In the genomic region with DNA sequence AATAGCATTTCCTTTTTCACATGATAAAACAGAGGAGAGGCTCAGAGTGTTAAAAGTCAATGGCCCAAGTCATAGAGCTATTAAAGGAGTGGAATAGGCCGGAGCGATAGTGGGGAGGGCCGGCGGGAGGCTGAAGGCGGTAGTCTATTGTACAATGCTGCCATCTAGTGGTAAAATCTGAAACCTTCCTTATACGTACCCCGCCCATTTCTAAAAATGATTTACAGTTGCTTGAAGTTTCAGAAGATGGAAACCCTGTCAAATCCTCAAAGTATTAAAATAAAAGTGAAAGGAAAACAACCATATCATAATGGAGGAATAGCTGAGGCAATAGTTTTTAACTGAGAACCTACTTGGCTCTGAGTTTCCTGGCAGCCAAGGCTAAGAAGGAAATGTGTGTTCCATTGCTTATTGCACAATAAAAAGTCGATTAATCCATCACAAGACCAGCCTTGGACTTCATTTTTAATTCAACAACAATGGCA, we compare ENCODE assay signal across 9 cellular contexts.
DNase-seq lines count a peak whose midpoint lies in the region; ATAC-seq and TF ChIP-seq lines count a peak whose summit lies in the region.
"Had no signal": no experiment of that assay in that cellular context is flagged by ENCODE, and none has a peak within 500 bp of the region (broad histone marks: within the 10 kb centered on the region; RNA-seq: fewer than 3 reads in every experiment).

No MANE protein-coding gene starts in this region.

- H3K36me3 Mint-ChIP-seq in activated T-helper 1 cell treated with anti-CD3 and anti-CD28 coated beads, Interleukin-12 subunit alpha, Interleukin-12 subunit beta, Interleukin-2, Interleukin-4 antibody, amounts not matched to agents 30 ng/mL and 10 ng/mL and 1 ng/mL, durations not matched to agents 14 hours and 24 hours and 36 hours (ENCODE audit: low read depth), result no peaks in the 10 kb centered on the region
- no peaks in the 10 kb centered on the region for H3K36me3 Mint-ChIP-seq in progenitor cell of endocrine pancreas (ENCODE audit: insufficient read depth)

- H3K4me3 Mint-ChIP-seq in activated T-helper 1 cell treated with anti-CD3 and anti-CD28 coated beads, Interleukin-12 subunit alpha, Interleukin-12 subunit beta, Interleukin-2, Interleukin-4 antibody, amounts not matched to agents 30 ng/mL and 10 ng/mL and 1 ng/mL, durations not matched to agents 14 hours and 24 hours and 36 hours, result no peak overlapping the region
- no peak overlapping the region for H3K4me3 Mint-ChIP-seq in progenitor cell of endocrine pancreas (ENCODE audit: low read depth)
- H3K4me3 Mint-ChIP-seq: dendritic cell treated with granulocyte-macrophage colony-stimulating factor and Interleukin-4, amounts not matched to agents 40 ng/mL and 50 ng/mL, for 4 days had no signal

- no peaks in the 10 kb centered on the region for H3K9me3 Mint-ChIP-seq in activated T-helper 1 cell treated with anti-CD3 and anti-CD28 coated beads, Interleukin-12 subunit alpha, Interleukin-12 subunit beta, Interleukin-2, Interleukin-4 antibody, amounts not matched to agents 30 ng/mL and 10 ng/mL and 1 ng/mL, durations not matched to agents 14 hours and 24 hours and 36 hours
- H3K9me3 Mint-ChIP-seq in progenitor cell of endocrine pancreas (ENCODE audit: low read depth), result no peaks in the 10 kb centered on the region
- H3K9me3 Mint-ChIP-seq: dendritic cell treated with granulocyte-macrophage colony-stimulating factor and Interleukin-4, amounts not matched to agents 40 ng/mL and 50 ng/mL, for 4 days had no signal

- H3K27me3 Mint-ChIP-seq in activated T-helper 1 cell treated with anti-CD3 and anti-CD28 coated beads, Interleukin-12 subunit alpha, Interleukin-12 subunit beta, Interleukin-2, Interleukin-4 antibody, amounts not matched to agents 30 ng/mL and 10 ng/mL and 1 ng/mL, durations not matched to agents 14 hours and 24 hours and 36 hours (ENCODE audit: insufficient read depth), result peaks cover 5% of the 10 kb centered on the region
- H3K27me3 Mint-ChIP-seq in progenitor cell of endocrine pancreas, result peaks cover 32% of the 10 kb centered on the region

- intact Hi-C loops in activated T-helper 1 cell treated with anti-CD3 and anti-CD28 coated beads, Interleukin-12 subunit alpha, Interleukin-12 subunit beta, Interleukin-2, Interleukin-4 antibody, amounts not matched to agents 30 ng/mL and 10 ng/mL and 1 ng/mL, durations not matched to agents 14 hours and 24 hours and 36 hours (cut with micrococcal nuclease), result loop anchor here (1.0 to 2.0 kb wide), 6 partner anchors 107 to 399 kb away; partner anchors contain the start of gene GHITM

- H3K4me1 Mint-ChIP-seq in activated T-helper 1 cell treated with anti-CD3 and anti-CD28 coated beads, Interleukin-12 subunit alpha, Interleukin-12 subunit beta, Interleukin-2, Interleukin-4 antibody, amounts not matched to agents 30 ng/mL and 10 ng/mL and 1 ng/mL, durations not matched to agents 14 hours and 24 hours and 36 hours (ENCODE audit: low read depth), result peaks cover 35% of the 10 kb centered on the region
- peaks cover 7% of the 10 kb centered on the region for H3K4me1 Mint-ChIP-seq in progenitor cell of endocrine pancreas (ENCODE audit: low read depth)

- no peak overlapping the region for H3K27ac Mint-ChIP-seq in activated T-helper 1 cell treated with anti-CD3 and anti-CD28 coated beads, Interleukin-12 subunit alpha, Interleukin-12 subunit beta, Interleukin-2, Interleukin-4 antibody, amounts not matched to agents 30 ng/mL and 10 ng/mL and 1 ng/mL, durations not matched to agents 14 hours and 24 hours and 36 hours
- H3K27ac Mint-ChIP-seq in progenitor cell of endocrine pancreas, result no peak overlapping the region
- H3K27ac Mint-ChIP-seq: dendritic cell treated with granulocyte-macrophage colony-stimulating factor and Interleukin-4, amounts not matched to agents 40 ng/mL and 50 ng/mL, for 4 days had no signal

- DNase-seq in NCI-H2107 treated with DMSO at 0.1 percent for 48 hours (lab: John Stamatoyannopoulos, UW; ENCODE audit: unreplicated experiment), result peak; percentile 38
- no peak for DNase-seq in NCI-H2107 (lab: John Stamatoyannopoulos, UW)
- DNase-seq in NCI-H748 (lab: John Stamatoyannopoulos, UW; ENCODE audit: unreplicated experiment), result peak; percentile 78
- peak; percentile 16 for DNase-seq in activated T-helper 1 cell treated with anti-CD3 and anti-CD28 coated beads, Interleukin-12 subunit alpha, Interleukin-12 subunit beta, Interleukin-2, Interleukin-4 antibody, amounts not matched to agents 30 ng/mL and 10 ng/mL and 1 ng/mL, durations not matched to agents 14 hours and 24 hours and 36 hours (ENCODE audit: low spot score)
- peak; percentile 70 for DNase-seq in globus pallidus (ENCODE audit: low spot score)
- no peak for DNase-seq in progenitor cell of endocrine pancreas (ENCODE audit: low spot score, unreplicated experiment)

- peak; percentile 83 for TF ChIP-seq CTCF in progenitor cell of endocrine pancreas (IDR thresholded peaks at IDR 0.05; ENCODE audit: unreplicated experiment)

- peak; percentile 72 for ATAC-seq in GM21360 (IDR thresholded peaks at IDR 0.05; ENCODE audit: unreplicated experiment)
- ATAC-seq in HG03457 (IDR thresholded peaks at IDR 0.05; ENCODE audit: unreplicated experiment), result peak; percentile 64

Comparison
In these comparisons a context has a peak if more than half of its experiments do, and no peak if none do; other contexts are left out.
1. DNase-seq: peak in NCI-H2107 treated with DMSO at 0.1 percent for 48 hours (single experiment), NCI-H748 (single experiment), activated T-helper 1 cell treated with anti-CD3 and anti-CD28 coated beads, Interleukin-12 subunit alpha, Interleukin-12 subunit beta, Interleukin-2, Interleukin-4 antibody, amounts not matched to agents 30 ng/mL and 10 ng/mL and 1 ng/mL, durations not matched to agents 14 hours and 24 hours and 36 hours (single experiment) and globus pallidus (single experiment); none in NCI-H2107 (single experiment) and progenitor cell of endocrine pancreas (single experiment).